ENCODE assay signal across 17 cellular contexts in the genomic region with DNA sequence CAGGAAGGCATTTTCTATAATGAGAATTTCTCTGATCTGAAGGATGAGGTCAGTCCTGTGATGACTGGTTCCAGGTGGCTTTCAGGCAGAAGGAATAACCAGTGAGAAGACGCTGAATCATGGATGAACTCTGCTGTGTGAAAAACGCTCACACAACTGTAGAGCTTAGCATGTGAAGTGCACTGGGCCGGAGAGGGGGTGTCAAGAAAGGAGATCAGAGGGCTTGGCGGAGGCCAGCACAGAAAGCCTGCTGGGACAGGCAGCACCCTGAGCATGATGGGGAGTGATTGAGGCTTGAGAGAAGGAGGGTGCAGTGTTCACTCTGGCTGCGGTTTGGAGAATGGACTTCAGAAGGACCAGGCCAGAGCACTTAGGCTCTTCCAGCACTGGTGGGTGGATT.
A peak's percentile ranks its signal among the peaks of the same experiment; 100 is the strongest.
DNase-seq lines count a peak whose midpoint lies in the region; ATAC-seq and TF ChIP-seq lines count a peak whose summit lies in the region.
"Had no signal": no experiment of that assay in that cellular context is flagged by ENCODE, and none has a peak within 500 bp of the region (broad histone marks: within the 10 kb centered on the region; RNA-seq: fewer than 3 reads in every experiment).

No MANE protein-coding gene starts in this region.

- H3K9ac ChIP-seq in mammary epithelial cell (ENCODE audit: insufficient read depth, low read length): no peak overlapping the region
- H3K9ac ChIP-seq: BLaER1 treated with 17β-estradiol and CSF1 and Interleukin-3, amounts not matched to agents 10 nM and 100 nM had no signal

- no peak overlapping the region for H3K4me3 Mint-ChIP-seq in activated CD4-positive, alpha-beta memory T cell treated with anti-CD3 and anti-CD28 coated beads for 36 hours

- POLR2A ChIA-PET in activated CD4-positive, alpha-beta memory T cell treated with anti-CD3 and anti-CD28 coated beads for 36 hours (lab: Charles Lee): no interaction called here

- no peaks in the 10 kb centered on the region for H4K20me1 ChIP-seq in mammary epithelial cell (ENCODE audit: insufficient read depth, low read length)
- H4K20me1 ChIP-seq: BLaER1 treated with 17β-estradiol and CSF1 and Interleukin-3, amounts not matched to agents 10 nM and 100 nM had no signal

- DNase-seq in right atrium auricular region (ENCODE audit: low spot score): peak; percentile 30
- no peak for DNase-seq in left ventricle myocardium inferior
- DNase-seq in mammary epithelial cell: peak; percentile 64
- peak; percentile 28 for DNase-seq in glomerular visceral epithelial cell (ENCODE audit: extremely low spot score)
- DNase-seq in activated CD4-positive, alpha-beta memory T cell treated with anti-CD3 and anti-CD28 coated beads for 36 hours: no peak
- DNase-seq in T1000 (lab: John Stamatoyannopoulos, UW): no peak
- DNase-seq: 8988T, DMS53, GOT3, Karpas-422, NCI-H1436, NCI-H2029 treated with DMSO at 0.1 percent for 48 hours, NCI-H524, SJCRH30 had no signal

- peaks cover 3% of the 10 kb centered on the region for H3K79me2 ChIP-seq in mammary epithelial cell (ENCODE audit: insufficient read depth, low read length)

- H3K36me3 ChIP-seq in right atrium auricular region (no peaks in the 10 kb centered on the region), left ventricle myocardium inferior (no peaks in the 10 kb centered on the region), mammary epithelial cell (ENCODE audit: insufficient read depth, low read length) (no peaks in the 10 kb centered on the region)
- H3K36me3 ChIP-seq: BLaER1 treated with 17β-estradiol and CSF1 and Interleukin-3, amounts not matched to agents 10 nM and 100 nM; SJCRH30 had no signal

- no peaks in the 10 kb centered on the region for H3K27me3 Mint-ChIP-seq in activated CD4-positive, alpha-beta memory T cell treated with anti-CD3 and anti-CD28 coated beads for 36 hours

- H3K27ac ChIP-seq in right atrium auricular region (no peak overlapping the region), left ventricle myocardium inferior (replicated peaks) (no peak overlapping the region), mammary epithelial cell (ENCODE audit: insufficient read depth, low read depth, low read length) (no peak overlapping the region)
- H3K27ac ChIP-seq: BLaER1 treated with 17β-estradiol and CSF1 and Interleukin-3, amounts not matched to agents 10 nM and 100 nM; SJCRH30 had no signal

- H3K9me3 Mint-ChIP-seq in activated CD4-positive, alpha-beta memory T cell treated with anti-CD3 and anti-CD28 coated beads for 36 hours: no peaks in the 10 kb centered on the region

- WGBS in mammary epithelial cell (ENCODE audit: low coverage, missing lambda C conversion rate): 25% methylated on average over 5 of the region's 5 CpGs

- in situ Hi-C loops in mammary epithelial cell (cut with MboI; ENCODE audit: low sequenced_read_pairs in 2 of 2): no loop called here

- peak overlapping the region; percentile 11 for H3K4me2 ChIP-seq in mammary epithelial cell (ENCODE audit: insufficient read depth, low read depth, low read length)
- H3K4me2 ChIP-seq: BLaER1 treated with 17β-estradiol and CSF1 and Interleukin-3, amounts not matched to agents 10 nM and 100 nM had no signal

- CTCF ChIA-PET in mammary epithelial cell (lab: Charles Lee; ENCODE audit: low non-redundant PET): no interaction called here
- CTCF ChIA-PET in activated CD4-positive, alpha-beta memory T cell treated with anti-CD3 and anti-CD28 coated beads for 36 hours (lab: Charles Lee): no interaction called here

- peak overlapping the region; percentile 14 for H2AFZ ChIP-seq in mammary epithelial cell (ENCODE audit: low read depth, low read length)

- no peaks in the 10 kb centered on the region for H3K36me3 Mint-ChIP-seq in activated CD4-positive, alpha-beta memory T cell treated with anti-CD3 and anti-CD28 coated beads for 36 hours

- dilution Hi-C loops in mammary epithelial cell (cut with HindIII; ENCODE audit: low sequenced_read_pairs): loop anchor here (10.0 kb wide), 1 partner anchor 53 kb away; no protein-coding TSS in a partner anchor

- no TSS peak for BruUV-seq in mammary epithelial cell (replicated peaks; lab: Mats Ljungman, UMichigan)

- no peak overlapping the region for H3K27ac Mint-ChIP-seq in activated CD4-positive, alpha-beta memory T cell treated with anti-CD3 and anti-CD28 coated beads for 36 hours

- TF ChIP-seq CTCF in right atrium auricular region (IDR thresholded peaks at IDR 0.05): no peak
- TF ChIP-seq CTCF in left ventricle myocardium inferior (IDR thresholded peaks at IDR 0.05; ENCODE audit: borderline replicate concordance): no peak
- no peak for TF ChIP-seq CTCF in mammary epithelial cell (conservative IDR thresholded peaks at IDR 0.05 in 1 of 2, IDR thresholded peaks at IDR 0.05 in 1 of 2; ENCODE audit: extremely low read depth in 1 of 2, insufficient read depth in 1 of 2, low read depth in 1 of 2, low read length in 2 of 2)

- no peaks in the 10 kb centered on the region for H3K4me1 Mint-ChIP-seq in activated CD4-positive, alpha-beta memory T cell treated with anti-CD3 and anti-CD28 coated beads for 36 hours (ENCODE audit: low read depth)

- H3K9me3 ChIP-seq in right atrium auricular region (no peaks in the 10 kb centered on the region), left ventricle myocardium inferior (replicated peaks) (no peaks in the 10 kb centered on the region), mammary epithelial cell (replicated peaks; ENCODE audit: insufficient read depth, low read length) (no peaks in the 10 kb centered on the region)
- H3K9me3 ChIP-seq: BLaER1 treated with 17β-estradiol and CSF1 and Interleukin-3, amounts not matched to agents 10 nM and 100 nM; SJCRH30 had no signal

- intact Hi-C loops in left ventricle myocardium inferior (cut with micrococcal nuclease) (no loop called here), mammary epithelial cell (cut with micrococcal nuclease) (loop anchor here (5.0 kb wide), 1 partner anchor 110 kb away; no protein-coding TSS in a partner anchor)
- intact Hi-C loops in activated CD4-positive, alpha-beta memory T cell treated with anti-CD3 and anti-CD28 coated beads for 36 hours (cut with micrococcal nuclease): no loop called here

- H3K4me3 ChIP-seq in right atrium auricular region (no peak overlapping the region), left ventricle myocardium inferior (no peak overlapping the region), mammary epithelial cell (replicated peaks in 1 of 3; ENCODE audit: insufficient read depth in 1 of 3, low read depth in 2 of 3, low read length in 3 of 3) (no peak overlapping the region)
- H3K4me3 ChIP-seq: BLaER1 treated with 17β-estradiol and CSF1 and Interleukin-3, amounts not matched to agents 10 nM and 100 nM; SJCRH30 had no signal

- H3K4me1 ChIP-seq in right atrium auricular region (no peaks in the 10 kb centered on the region), left ventricle myocardium inferior (peaks cover 50% of the 10 kb centered on the region), mammary epithelial cell (ENCODE audit: insufficient read depth, low read length) (peaks cover 59% of the 10 kb centered on the region)
- H3K4me1 ChIP-seq: SJCRH30 had no signal

- ATAC-seq in GM19351 (IDR thresholded peaks at IDR 0.05; ENCODE audit: unreplicated experiment) (no peak), GM21528 (IDR thresholded peaks at IDR 0.05; ENCODE audit: low FRiP score, unreplicated experiment) (no peak)

- H3K27me3 ChIP-seq in right atrium auricular region (no peaks in the 10 kb centered on the region), left ventricle myocardium inferior (ENCODE audit: low read depth) (no peaks in the 10 kb centered on the region), mammary epithelial cell (ENCODE audit: insufficient read depth, low read length) (no peaks in the 10 kb centered on the region)
- H3K27me3 ChIP-seq: BLaER1 treated with 17β-estradiol and CSF1 and Interleukin-3, amounts not matched to agents 10 nM and 100 nM; SJCRH30 had no signal

Comparison
In these comparisons a context has a peak if more than half of its experiments do, and no peak if none do; other contexts are left out.
1. DNase-seq: peak in right atrium auricular region (single experiment), mammary epithelial cell (single experiment) and glomerular visceral epithelial cell (single experiment); none in left ventricle myocardium inferior (single experiment), activated CD4-positive, alpha-beta memory T cell treated with anti-CD3 and anti-CD28 coated beads for 36 hours (single experiment) and T1000 (single experiment).